In genomic region chr14:81219210-81219820, GRCh38 we compare ENCODE assay signal across 8 cellular contexts. TPM values are rescaled to one million over a fixed set of nuclear protein-coding genes. Genes with fewer than 3 reads are reported as not detected.
A peak's percentile ranks its signal among the peaks of the same experiment; 100 is the strongest.
DNase-seq lines count a peak whose midpoint lies in the region; ATAC-seq and TF ChIP-seq lines count a peak whose summit lies in the region.

No MANE protein-coding gene starts in this region.

- no peak for TF ChIP-seq CTCF in CD14-positive monocyte (IDR thresholded peaks at IDR 0.05)
- TF ChIP-seq CTCF in left lung (IDR thresholded peaks at IDR 0.05), result no peak

- no peaks in the 10 kb centered on the region for H3K9me3 ChIP-seq in left lung

- H3K27me3 ChIP-seq in left lung, result no peaks in the 10 kb centered on the region

- H3K4me1 ChIP-seq in left lung, result peaks cover 0 to 36% of the 10 kb centered on the region in 2 donors

- peaks cover 5 to 19% of the 10 kb centered on the region in 2 donors for H3K36me3 ChIP-seq in left lung

- peak overlapping the region; percentile 97 to 99 for H3K4me3 Mint-ChIP-seq in CD14-positive monocyte
- H3K4me3 Mint-ChIP-seq in dendritic cell treated with granulocyte-macrophage colony-stimulating factor and Interleukin-4, amounts not matched to agents 40 ng/mL and 50 ng/mL, for 4 days, result peak overlapping the region; percentile 94

- peak overlapping the region; percentile 56 to 64 for H3K4me3 ChIP-seq in left lung

- peak; percentile 49 for ATAC-seq in GM19397 (IDR thresholded peaks at IDR 0.05; ENCODE audit: unreplicated experiment)
- peak; percentile 51 for ATAC-seq in HG03565 (IDR thresholded peaks at IDR 0.05; ENCODE audit: unreplicated experiment)
- peak; percentile 77 for ATAC-seq in left lung

- peaks cover 26% of the 10 kb centered on the region for H3K4me1 Mint-ChIP-seq in CD14-positive monocyte
- H3K4me1 Mint-ChIP-seq in dendritic cell treated with granulocyte-macrophage colony-stimulating factor and Interleukin-4, amounts not matched to agents 40 ng/mL and 50 ng/mL, for 4 days (ENCODE audit: low read depth), result peaks cover 30% of the 10 kb centered on the region

- H3K27ac ChIP-seq in left lung, result peak overlapping the region; percentile 100

- intact Hi-C loops in CD14-positive monocyte (cut with micrococcal nuclease) (no loop called here), left lung (cut with DNase I) (no loop called here)
- intact Hi-C loops in dendritic cell treated with granulocyte-macrophage colony-stimulating factor and Interleukin-4, amounts not matched to agents 40 ng/mL and 50 ng/mL, for 4 days (cut with micrococcal nuclease), result no loop called here

- H3K36me3 Mint-ChIP-seq in CD14-positive monocyte, result peaks cover 18 to 19% of the 10 kb centered on the region in 2 donors
- peaks cover 40% of the 10 kb centered on the region for H3K36me3 Mint-ChIP-seq in dendritic cell treated with granulocyte-macrophage colony-stimulating factor and Interleukin-4, amounts not matched to agents 40 ng/mL and 50 ng/mL, for 4 days (ENCODE audit: low read depth)

- peaks cover 0 to 2% (median 0%) of the 10 kb centered on the region in 7 donors for H3K9me3 Mint-ChIP-seq in CD14-positive monocyte
- no peaks in the 10 kb centered on the region for H3K9me3 Mint-ChIP-seq in dendritic cell treated with granulocyte-macrophage colony-stimulating factor and Interleukin-4, amounts not matched to agents 40 ng/mL and 50 ng/mL, for 4 days

- peak; percentile 82 for DNase-seq in CD14-positive monocyte (ENCODE audit: low spot score)
- DNase-seq in NCI-H748 treated with DMSO at 0.1 percent for 48 hours (lab: John Stamatoyannopoulos, UW), result peak; percentile 99
- peak; percentile 79 for DNase-seq in activated CD4-positive, alpha-beta T cell treated with anti-CD3 and anti-CD28 coated beads, Interleukin-2, amount 50 U/mL, for 4 hours
- peak; percentile 92 to 94 for DNase-seq in left lung
- peak; percentile 72 for DNase-seq in stimulated activated CD4-positive, alpha-beta T cell treated with anti-CD3 and anti-CD28 coated beads, Interleukin-2, amount 100 ng/mL, for 4 hours (ENCODE audit: low read depth)

- peak overlapping the region; percentile 92 to 100 (median 98) for H3K27ac Mint-ChIP-seq in CD14-positive monocyte
- peak overlapping the region; percentile 100 for H3K27ac Mint-ChIP-seq in dendritic cell treated with granulocyte-macrophage colony-stimulating factor and Interleukin-4, amounts not matched to agents 40 ng/mL and 50 ng/mL, for 4 days

- no peaks in the 10 kb centered on the region for H3K27me3 Mint-ChIP-seq in CD14-positive monocyte (ENCODE audit: low read depth in 3 of 3)
- H3K27me3 Mint-ChIP-seq in dendritic cell treated with granulocyte-macrophage colony-stimulating factor and Interleukin-4, amounts not matched to agents 40 ng/mL and 50 ng/mL, for 4 days, result no peaks in the 10 kb centered on the region

RNA-seq across cellular contexts. Expression of gene GTF2A1, which starts 1.4 kb away (rescaled TPM):
- 10 to 100 TPM in 1 of 2 donors, 1 to 10 TPM in 1; 7.9 to 15.8 TPM for polyA plus RNA-seq in CD14-positive monocyte
- 10 to 100 TPM; 26.0 to 28.8 TPM for total RNA-seq in left lung

Comparison
In these comparisons a context has a peak if more than half of its experiments do, and no peak if none do; other contexts are left out.
1. Peak in every context shown above with its lines: DNase-seq, ATAC-seq, H3K4me3 ChIP-seq and H3K27ac ChIP-seq.